Comparison of ENCODE assay signal across 8 cellular contexts in the genomic region with DNA sequence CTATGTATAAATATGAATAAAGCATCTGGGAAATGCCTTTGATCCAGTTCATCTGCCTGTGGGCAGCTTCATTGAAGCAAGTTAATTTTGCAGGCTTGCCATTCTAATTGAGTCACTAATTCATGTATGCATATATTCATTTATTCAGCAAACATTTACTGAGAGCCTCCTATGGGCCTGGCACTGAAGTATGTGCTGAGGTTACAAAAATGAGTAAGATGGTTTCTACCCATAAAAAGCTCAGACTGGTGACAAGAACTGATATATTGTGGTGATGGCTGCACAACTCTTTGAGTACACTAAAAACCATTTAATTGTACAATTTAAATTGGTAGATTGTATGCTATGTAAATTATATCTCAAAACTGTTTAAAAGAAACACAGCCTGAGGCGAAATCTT. TPM values are rescaled to one million over a fixed set of nuclear protein-coding genes. Genes with fewer than 3 reads are reported as not detected.
DNase-seq lines count a peak whose midpoint lies in the region; ATAC-seq and TF ChIP-seq lines count a peak whose summit lies in the region.

No MANE protein-coding gene starts in this region.

- peaks cover 39% of the 10 kb centered on the region for H3K4me1 Mint-ChIP-seq in activated naive CD8-positive, alpha-beta T cell treated with anti-CD3 and anti-CD28 coated beads, Interleukin-2, amount 10 ng/mL, durations not matched to agents 7 days and 5 days

- ATAC-seq in activated naive CD8-positive, alpha-beta T cell treated with anti-CD3 and anti-CD28 coated beads, Interleukin-2, amount 10 ng/mL, durations not matched to agents 7 days and 5 days (ENCODE audit: low read depth): peak; percentile 14
- no peak for ATAC-seq in lung (ENCODE audit: insufficient read depth, low FRiP score)
- no peak for ATAC-seq in HG03045 (IDR thresholded peaks at IDR 0.05; ENCODE audit: unreplicated experiment)

- H3K4me3 ChIP-seq in lung (no peak overlapping the region), uterus (peak overlapping the region; percentile 55 to 77)

- 89 to 97% methylated on average over 1 of the region's 1 CpG for WGBS in lung, 2 donors

- peaks cover 0 to 2% of the 10 kb centered on the region in 2 donors for H3K4me1 ChIP-seq in lung (ENCODE audit: control insufficient read depth in 2 of 2, insufficient read depth in 2 of 2, low read length in 2 of 2)
- H3K4me1 ChIP-seq in uterus: peaks cover 0 to 4% of the 10 kb centered on the region in 2 donors

- no peaks in the 10 kb centered on the region for H3K9me3 ChIP-seq in lung (ENCODE audit: control insufficient read depth in 2 of 2, insufficient read depth in 1 of 2, low read length in 1 of 2)
- H3K9me3 ChIP-seq in uterus: no peaks in the 10 kb centered on the region

- H3K36me3 ChIP-seq in lung (ENCODE audit: control insufficient read depth in 2 of 2, insufficient read depth in 2 of 2, low read length in 2 of 2) (peaks cover 0 to 4% of the 10 kb centered on the region in 2 donors), uterus (no peaks in the 10 kb centered on the region)

- no peaks in the 10 kb centered on the region for H3K27me3 Mint-ChIP-seq in activated naive CD8-positive, alpha-beta T cell treated with anti-CD3 and anti-CD28 coated beads, Interleukin-2, amount 10 ng/mL, durations not matched to agents 7 days and 5 days

- peak overlapping the region; percentile 98 for H3K4me3 Mint-ChIP-seq in activated naive CD8-positive, alpha-beta T cell treated with anti-CD3 and anti-CD28 coated beads, Interleukin-2, amount 10 ng/mL, durations not matched to agents 7 days and 5 days

- H3K27ac Mint-ChIP-seq in activated naive CD8-positive, alpha-beta T cell treated with anti-CD3 and anti-CD28 coated beads, Interleukin-2, amount 10 ng/mL, durations not matched to agents 7 days and 5 days: peak overlapping the region; percentile 97

- POLR2A ChIA-PET in activated naive CD8-positive, alpha-beta T cell treated with anti-CD3 and anti-CD28 coated beads, Interleukin-2, amount 10 ng/mL, durations not matched to agents 7 days and 5 days (lab: Charles Lee): interaction anchor here (0.7 to 9.9 kb wide), 12 partner anchors 8 to 916 kb away, joined by 3 to 330 read pairs (median 6); a partner anchor contains a TSS

- H3K27me3 ChIP-seq in lung (ENCODE audit: control insufficient read depth, insufficient read depth): no peaks in the 10 kb centered on the region
- H3K27me3 ChIP-seq in uterus: no peaks in the 10 kb centered on the region

- H3K27ac ChIP-seq in lung (ENCODE audit: low read depth in 1 of 2, low read length in 1 of 2): peak overlapping the region; percentile 70 to 96
- H3K27ac ChIP-seq in uterus: peak overlapping the region; percentile 92 to 97

- no peaks in the 10 kb centered on the region for H3K9me3 Mint-ChIP-seq in activated naive CD8-positive, alpha-beta T cell treated with anti-CD3 and anti-CD28 coated beads, Interleukin-2, amount 10 ng/mL, durations not matched to agents 7 days and 5 days

- TF ChIP-seq CTCF in lung (IDR thresholded peaks at IDR 0.05; ENCODE audit: control extremely low read depth, extremely low read depth): no peak
- TF ChIP-seq CTCF in uterus (IDR thresholded peaks at IDR 0.05): no peak

- peak; percentile 27 for DNase-seq in stimulated activated CD4-positive, alpha-beta T cell treated with anti-CD3 and anti-CD28 coated beads, Interleukin-15, amount 100 ng/mL, for 24 hours
- DNase-seq in stimulated activated CD4-positive, alpha-beta T cell treated with anti-CD3 and anti-CD28 coated beads, Interleukin-4, amount 100 ng/mL, for 4 hours: no peak
- DNase-seq in activated naive CD8-positive, alpha-beta T cell treated with anti-CD3 and anti-CD28 coated beads, Interleukin-2, amount 10 ng/mL, durations not matched to agents 7 days and 5 days: no peak
- DNase-seq in lung (ENCODE audit: low spot score) (no peak), uterus (no peak), HT-29 (ENCODE audit: low spot score) (no peak), NCI-H524 (lab: John Stamatoyannopoulos, UW) (no peak)

- peaks cover 8% of the 10 kb centered on the region for H3K36me3 Mint-ChIP-seq in activated naive CD8-positive, alpha-beta T cell treated with anti-CD3 and anti-CD28 coated beads, Interleukin-2, amount 10 ng/mL, durations not matched to agents 7 days and 5 days

- intact Hi-C loops in uterus (cut with DNase I; ENCODE audit: low total_unique reads): loop anchor here (5.0 kb wide), 1 partner anchor 44 kb away; a partner anchor contains a TSS

- TF ChIP-seq POLR2A in uterus (IDR thresholded peaks at IDR 0.05): no peak

RNA-seq across cellular contexts. Expression of a gene that starts 1.1 kb away (rescaled TPM):
- total RNA-seq in activated naive CD8-positive, alpha-beta T cell treated with anti-CD3 and anti-CD28 coated beads, Interleukin-2, amount 10 ng/mL, durations not matched to agents 7 days and 5 days: 10 to 100 TPM; 21.4 to 29.6 TPM
- total RNA-seq in lung (10 to 100 TPM; 19.9 to 31.2 TPM), uterus (10 to 100 TPM; 15.1 to 75.9 (median 34.8) TPM)
- polyA plus RNA-seq in lung: 10 to 100 TPM; 21.0 to 45.4 TPM
- total RNA-seq in HT-29 (2014; rRNA removed; shearing (Covaris generic)): 14.2 and 19.9 TPM in 2 replicates

RNA-seq across cellular contexts. Expression of a gene that starts 42.3 kb away (rescaled TPM):
- total RNA-seq in activated naive CD8-positive, alpha-beta T cell treated with anti-CD3 and anti-CD28 coated beads, Interleukin-2, amount 10 ng/mL, durations not matched to agents 7 days and 5 days: 100 to 1,000 TPM; 160 to 164 TPM
- total RNA-seq in lung (10 to 100 TPM; 45.4 to 67.8 TPM), uterus (10 to 100 TPM in 3 of 4 donors, 1 to 10 TPM in 1; 6.7 to 63.2 (median 45.9) TPM)
- polyA plus RNA-seq in lung: 1 to 10 TPM; 4.3 to 9.3 TPM
- total RNA-seq in HT-29 (2014; rRNA removed; shearing (Covaris generic)): 3.2 and 3.6 TPM in 2 replicates
